In the genomic region with DNA sequence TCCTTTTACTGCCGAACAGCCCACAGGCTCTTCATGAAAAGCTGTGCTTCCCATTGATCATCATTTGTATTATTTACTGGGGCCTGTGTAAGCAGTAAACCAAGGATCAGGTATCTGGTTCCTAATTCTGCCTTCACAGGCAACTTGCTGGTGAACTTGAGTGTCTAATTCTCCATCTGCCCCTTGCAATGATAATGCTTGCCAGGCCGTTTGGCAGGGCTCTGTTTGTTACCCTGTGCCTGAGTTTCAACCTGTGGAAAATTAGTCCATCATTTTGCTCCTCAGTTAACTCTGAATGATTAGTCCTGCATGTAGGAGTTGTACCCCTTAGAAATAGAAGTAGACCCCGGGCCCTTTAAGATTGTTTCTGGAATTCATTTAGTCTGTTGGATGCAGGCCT, we compare ENCODE assay signal across 19 cellular contexts.
"Had no signal": no experiment of that assay in that cellular context is flagged by ENCODE, and none has a peak within 500 bp of the region (broad histone marks: within the 10 kb centered on the region; RNA-seq: fewer than 3 reads in every experiment).

No MANE protein-coding gene starts in this region.

- H3K27me3 ChIP-seq: SJCRH30 had no signal

- ATAC-seq: Panc1, PC-3, SK-N-SH treated with all-trans-retinoic acid at 6 μM for 48 hours had no signal

- H3K36me3 ChIP-seq: SJCRH30 had no signal

- H3K4me3 ChIP-seq: SJCRH30 had no signal

- DNase-seq: KBM-7; MV-4-11; NCI-H1048; NCI-H1105; NCI-H1417 treated with DMSO at 0.1 percent for 48 hours; NCI-H1694 treated with DMSO at 0.1 percent for 48 hours; NCI-H1930; NCI-H2081; NCI-H2107; NCI-H345; NCI-H524; NCI-H526 treated with DMSO at 0.1 percent for 48 hours; NCI-H748 treated with DMSO at 0.1 percent for 48 hours; NK-92 treated with Interleukin-12 subunit alpha and Interleukin-12 subunit beta, amount 100 ng/mL, for 24 hours; PC-3; SHP77 treated with DMSO at 0.1 percent for 48 hours; SJCRH30 had no signal
